Comparison of ENCODE assay signal across 1 cellular context in genomic region chr3:129123314-129124060, GRCh38.
TF ChIP-seq lines count a peak whose summit lies in the region.

No MANE protein-coding gene starts in this region.

TF ChIP-seq in HepG2, 621 proteins besides CTCF, POLR2A, EP300 and RAD21 (continued from another document and continues in another):
- no peak for TF ChIP-seq LBX2 (CRISPR knock-in tag; IDR thresholded peaks at IDR 0.05; ENCODE audit: borderline replicate concordance)
- no peak for TF ChIP-seq SRSF4 (IDR thresholded peaks at IDR 0.05; ENCODE audit: low read depth, low read length, poor library complexity, severe bottlenecking)
- no peak for TF ChIP-seq TCF7 (IDR thresholded peaks at IDR 0.05; ENCODE audit: low read depth)
- TF ChIP-seq HDAC1 (CRISPR knock-in tag; IDR thresholded peaks at IDR 0.05): peak; percentile 57; the same call in 1 of the 2 replicates
- TF ChIP-seq TSC22D2 (CRISPR knock-in tag; IDR thresholded peaks at IDR 0.05; ENCODE audit: borderline replicate concordance): no peak
- no peak for TF ChIP-seq ZC3H4 (CRISPR knock-in tag; IDR thresholded peaks at IDR 0.05; ENCODE audit: borderline replicate concordance)
- TF ChIP-seq ZNF558 (CRISPR knock-in tag; IDR thresholded peaks at IDR 0.05; ENCODE audit: borderline replicate concordance): no peak
- no peak; the same call in 1 of the 2 replicates for TF ChIP-seq ELF4 (CRISPR knock-in tag; IDR thresholded peaks at IDR 0.05; ENCODE audit: borderline replicate concordance)
- peak; percentile 18; the same call in 1 of the 2 replicates for TF ChIP-seq NCOR1 (IDR thresholded peaks at IDR 0.05; ENCODE audit: borderline replicate concordance, low read length)
- no peak for TF ChIP-seq ELK4 (CRISPR knock-in tag; IDR thresholded peaks at IDR 0.05; ENCODE audit: borderline replicate concordance)
- TF ChIP-seq ELF1 (CRISPR knock-in tag; IDR thresholded peaks at IDR 0.05): peak; percentile 27; the same call in 1 of the 2 replicates
- 0 out of 2 replicates have a peak, but pooled peaks have one; percentile 20 for TF ChIP-seq ZBTB25 (CRISPR knock-in tag; IDR thresholded peaks at IDR 0.05)
- TF ChIP-seq ZSCAN25 (CRISPR knock-in tag; IDR thresholded peaks at IDR 0.05): no peak
- no peak for TF ChIP-seq DNMT1 (CRISPR knock-in tag; IDR thresholded peaks at IDR 0.05)
- TF ChIP-seq ZNF766 (CRISPR knock-in tag; IDR thresholded peaks at IDR 0.05; ENCODE audit: borderline replicate concordance): peak; percentile 93
- TF ChIP-seq MED13 (CRISPR knock-in tag; IDR thresholded peaks at IDR 0.05): no peak
- no peak for TF ChIP-seq RBM39 (IDR thresholded peaks at IDR 0.05; ENCODE audit: low read depth, low read length, poor library complexity, severe bottlenecking)
- peak; percentile 73; the same call in 1 of the 2 replicates for TF ChIP-seq MED1 (CRISPR knock-in tag; IDR thresholded peaks at IDR 0.05)
- 0 out of 2 replicates have a peak, but pooled peaks have one; percentile 12 for TF ChIP-seq ZNF441 (CRISPR knock-in tag; IDR thresholded peaks at IDR 0.05; ENCODE audit: borderline replicate concordance)
- TF ChIP-seq MAF1 (CRISPR knock-in tag; IDR thresholded peaks at IDR 0.05; ENCODE audit: borderline replicate concordance): 0 out of 2 replicates have a peak, but pooled peaks have one; percentile 53
- TF ChIP-seq ZFY (CRISPR knock-in tag; IDR thresholded peaks at IDR 0.05): peak; percentile 74
- TF ChIP-seq YY1 (IDR thresholded peaks at IDR 0.05; ENCODE audit: insufficient read depth, insufficient replicate concordance, low read depth, low read length): peak; percentile 54
- TF ChIP-seq XRCC5 (optimal IDR thresholded peaks at IDR 0.05; ENCODE audit: low read length): peak; percentile 81
- 0 out of 2 replicates have a peak, but pooled peaks have one; percentile 45 for TF ChIP-seq HOMEZ (CRISPR knock-in tag; IDR thresholded peaks at IDR 0.05; ENCODE audit: low read depth)
- TF ChIP-seq ZNF770 (CRISPR knock-in tag; IDR thresholded peaks at IDR 0.05): no peak
- TF ChIP-seq ZNF121 (CRISPR knock-in tag; IDR thresholded peaks at IDR 0.05): no peak
- no peak for TF ChIP-seq MAFK (conservative IDR thresholded peaks at IDR 0.05 in 1 of 2, IDR thresholded peaks at IDR 0.05 in 1 of 2; ENCODE audit: low read length in 2 of 2)
- TF ChIP-seq ZNF704 (CRISPR knock-in tag; IDR thresholded peaks at IDR 0.05; ENCODE audit: borderline replicate concordance): no peak
- TF ChIP-seq REXO4 (CRISPR knock-in tag; IDR thresholded peaks at IDR 0.05; ENCODE audit: borderline replicate concordance): no peak
- no peak for TF ChIP-seq JUNB (CRISPR knock-in tag; IDR thresholded peaks at IDR 0.05; ENCODE audit: borderline replicate concordance)
- TF ChIP-seq PAX8 (CRISPR knock-in tag; IDR thresholded peaks at IDR 0.05; ENCODE audit: borderline replicate concordance): no peak
- no peak for TF ChIP-seq FOXK1 (CRISPR knock-in tag; IDR thresholded peaks at IDR 0.05; ENCODE audit: borderline replicate concordance, low read depth)
- TF ChIP-seq ZFP90 (CRISPR knock-in tag; IDR thresholded peaks at IDR 0.05; ENCODE audit: borderline replicate concordance): peak; percentile 50; the same call in 1 of the 2 replicates
- no peak for TF ChIP-seq ZNF782 (CRISPR knock-in tag; IDR thresholded peaks at IDR 0.05; ENCODE audit: borderline replicate concordance)
- TF ChIP-seq MXD4 (CRISPR knock-in tag; IDR thresholded peaks at IDR 0.05): no peak
- TF ChIP-seq POLR2AphosphoS5 (IDR thresholded peaks at IDR 0.05; ENCODE audit: low read depth, low read length): peak; percentile 71
- peak; percentile 55 for TF ChIP-seq MAX (IDR thresholded peaks at IDR 0.05)
- no peak; the same call in none of the 2 replicates for TF ChIP-seq ISL2 (CRISPR knock-in tag; IDR thresholded peaks at IDR 0.05)
- TF ChIP-seq E2F2 (CRISPR knock-in tag; IDR thresholded peaks at IDR 0.05; ENCODE audit: borderline replicate concordance): no peak
- TF ChIP-seq MBD4 (IDR thresholded peaks at IDR 0.05; ENCODE audit: borderline replicate concordance, low read length): no peak
- TF ChIP-seq HMGXB4 (CRISPR knock-in tag; IDR thresholded peaks at IDR 0.05; ENCODE audit: borderline replicate concordance in 1 of 2, low read depth in 1 of 2): 0 out of 4 replicates have a peak, but pooled peaks of 1 of the 2 experiments have one; percentile 21
- TF ChIP-seq ELF3 (CRISPR knock-in tag; IDR thresholded peaks at IDR 0.05): peak; percentile 57; the same call in 1 of the 2 replicates
- no peak for TF ChIP-seq ZNF646 (CRISPR knock-in tag; IDR thresholded peaks at IDR 0.05)
- TF ChIP-seq PITX1 (CRISPR knock-in tag; IDR thresholded peaks at IDR 0.05): peak; percentile 67
